Comparison of ENCODE assay signal across 19 cellular contexts in genomic region chr3:55190296-55190695, GRCh38.
DNase-seq lines count a peak whose midpoint lies in the region; ATAC-seq, FAIRE-seq and TF ChIP-seq lines count a peak whose summit lies in the region.
"Had no signal": no experiment of that assay in that cellular context is flagged by ENCODE, and none has a peak within 500 bp of the region (broad histone marks: within the 10 kb centered on the region; RNA-seq: fewer than 3 reads in every experiment).

No MANE protein-coding gene starts in this region.

- H3K9me3 ChIP-seq in astrocyte (ENCODE audit: insufficient read depth, low read depth, low read length) = no peaks in the 10 kb centered on the region
- H3K9me3 ChIP-seq in hepatocyte (ENCODE audit: low read depth) = no peaks in the 10 kb centered on the region
- no peaks in the 10 kb centered on the region for H3K9me3 ChIP-seq in skeletal muscle satellite cell (replicated peaks; ENCODE audit: low read length)
- H3K9me3 ChIP-seq: prostate gland, thoracic aorta had no signal

- H3K4me2 ChIP-seq in astrocyte (ENCODE audit: low read length) (peak overlapping the region; percentile 58), hepatocyte (no peak overlapping the region), skeletal muscle satellite cell (ENCODE audit: low read length) (no peak overlapping the region)

- no peaks in the 10 kb centered on the region for H3K79me2 ChIP-seq in astrocyte (ENCODE audit: insufficient read depth, low read length)
- no peaks in the 10 kb centered on the region for H3K79me2 ChIP-seq in hepatocyte

- peaks cover 28% of the 10 kb centered on the region for H3K4me1 Mint-ChIP-seq in astrocyte (ENCODE audit: low read depth, unreplicated experiment)
- no peaks in the 10 kb centered on the region for H3K4me1 Mint-ChIP-seq in activated naive CD4-positive, alpha-beta T cell treated with anti-CD3 and anti-CD28 coated beads for 36 hours (ENCODE audit: low read depth)
- H3K4me1 Mint-ChIP-seq: activated B cell treated with CpG ODN at 0.5 μM for 24 hours; activated T-helper 17 cell treated with anti-CD3 and anti-CD28 coated beads, Interleukin-2, amount 50 U/mL, for 72 hours; central memory CD8-positive, alpha-beta T cell; naive thymus-derived CD4-positive, alpha-beta T cell had no signal

- H3K27me3 Mint-ChIP-seq in astrocyte (ENCODE audit: low read depth, unreplicated experiment) = no peaks in the 10 kb centered on the region
- peaks cover 2% of the 10 kb centered on the region for H3K27me3 Mint-ChIP-seq in activated naive CD4-positive, alpha-beta T cell treated with anti-CD3 and anti-CD28 coated beads for 36 hours (ENCODE audit: low read depth)
- H3K27me3 Mint-ChIP-seq: activated B cell treated with CpG ODN at 0.5 μM for 24 hours; activated T-helper 17 cell treated with anti-CD3 and anti-CD28 coated beads, Interleukin-2, amount 50 U/mL, for 72 hours; central memory CD8-positive, alpha-beta T cell had no signal

- H3K4me3 ChIP-seq in astrocyte (ENCODE audit: insufficient read depth, low read depth, low read length) (no peak overlapping the region), hepatocyte (no peak overlapping the region), skeletal muscle satellite cell (ENCODE audit: low read length) (no peak overlapping the region)
- H3K4me3 ChIP-seq: prostate gland, thoracic aorta had no signal

- FAIRE-seq in astrocyte (lab: Jason Lieb, UNC) = peak; percentile 73
- FAIRE-seq: RCC 7860 had no signal

- H3K27me3 ChIP-seq in astrocyte (ENCODE audit: insufficient read depth, low read length) = no peaks in the 10 kb centered on the region
- H3K27me3 ChIP-seq in hepatocyte = no peaks in the 10 kb centered on the region
- H3K27me3 ChIP-seq in skeletal muscle satellite cell (ENCODE audit: control insufficient read depth, insufficient read depth, low read length) = no peaks in the 10 kb centered on the region

- H2AFZ ChIP-seq in astrocyte (ENCODE audit: low read depth, low read length) (no peak overlapping the region), hepatocyte (no peak overlapping the region)

- H3K4me3 Mint-ChIP-seq in astrocyte (ENCODE audit: unreplicated experiment) = no peak overlapping the region
- H3K4me3 Mint-ChIP-seq in activated naive CD4-positive, alpha-beta T cell treated with anti-CD3 and anti-CD28 coated beads for 36 hours = no peak overlapping the region
- H3K4me3 Mint-ChIP-seq: activated B cell treated with CpG ODN at 0.5 μM for 24 hours; activated T-helper 17 cell treated with anti-CD3 and anti-CD28 coated beads, Interleukin-2, amount 50 U/mL, for 72 hours; central memory CD8-positive, alpha-beta T cell; naive thymus-derived CD4-positive, alpha-beta T cell had no signal

- no peaks in the 10 kb centered on the region for H3K9me2 ChIP-seq in hepatocyte (replicated peaks; ENCODE audit: insufficient read depth)

- intact Hi-C loops in activated naive CD4-positive, alpha-beta T cell treated with anti-CD3 and anti-CD28 coated beads for 36 hours (cut with micrococcal nuclease) = no loop called here

- peak; percentile 89 for DNase-seq in GM04504 (ENCODE audit: low read depth)
- peak; percentile 84 for DNase-seq in astrocyte (ENCODE audit: low read depth)
- DNase-seq in hepatocyte (ENCODE audit: low spot score) = no peak
- no peak for DNase-seq in activated naive CD4-positive, alpha-beta T cell treated with anti-CD3 and anti-CD28 coated beads for 36 hours
- DNase-seq in UCSD-AML1 (lab: John Stamatoyannopoulos, UW; ENCODE audit: unreplicated experiment) = no peak
- DNase-seq: activated B cell treated with CpG ODN at 0.5 μM for 24 hours; activated CD8-positive, alpha-beta memory T cell treated with anti-CD3 and anti-CD28 coated beads for 24 hours; DMS 273 treated with DMSO at 0.1 percent for 48 hours; naive thymus-derived CD4-positive, alpha-beta T cell; NCI-H1436 treated with DMSO at 0.1 percent for 48 hours; NCI-H774 had no signal

- ATAC-seq in GM18519 (IDR thresholded peaks at IDR 0.05; ENCODE audit: low FRiP score, unreplicated experiment) = no peak
- ATAC-seq: activated T-helper 17 cell treated with anti-CD3 and anti-CD28 coated beads, Interleukin-2, amount 50 U/mL, for 72 hours; naive thymus-derived CD4-positive, alpha-beta T cell had no signal

- peak overlapping the region; percentile 99 for H3K27ac ChIP-seq in astrocyte (ENCODE audit: low read depth, low read length)
- H3K27ac ChIP-seq in hepatocyte = peak overlapping the region; percentile 46
- H3K27ac ChIP-seq: C4-2B, prostate gland, thoracic aorta had no signal

- H3K36me3 ChIP-seq in astrocyte (ENCODE audit: insufficient read depth, low read length) (no peaks in the 10 kb centered on the region), hepatocyte (replicated peaks; ENCODE audit: insufficient read depth, low read depth) (no peaks in the 10 kb centered on the region), skeletal muscle satellite cell (ENCODE audit: insufficient read depth, low read length) (no peaks in the 10 kb centered on the region)
- H3K36me3 ChIP-seq: prostate gland, thoracic aorta had no signal

- H3K4me1 ChIP-seq in astrocyte (ENCODE audit: insufficient read depth, low read length) = peaks cover 32% of the 10 kb centered on the region
- no peaks in the 10 kb centered on the region for H3K4me1 ChIP-seq in hepatocyte (ENCODE audit: insufficient read depth)
- peaks cover 34% of the 10 kb centered on the region for H3K4me1 ChIP-seq in skeletal muscle satellite cell (ENCODE audit: control insufficient read depth, insufficient read depth, low read length)
- H3K4me1 ChIP-seq: prostate gland had no signal

- H3K9me3 Mint-ChIP-seq in astrocyte (ENCODE audit: unreplicated experiment) = peaks cover 2% of the 10 kb centered on the region
- no peaks in the 10 kb centered on the region for H3K9me3 Mint-ChIP-seq in activated naive CD4-positive, alpha-beta T cell treated with anti-CD3 and anti-CD28 coated beads for 36 hours

- peak overlapping the region; percentile 80 for H3K9ac ChIP-seq in astrocyte (ENCODE audit: low read length)
- peak overlapping the region; percentile 70 for H3K9ac ChIP-seq in skeletal muscle satellite cell (ENCODE audit: low read depth, low read length)

- CTCF ChIA-PET in activated naive CD4-positive, alpha-beta T cell treated with anti-CD3 and anti-CD28 coated beads for 36 hours (lab: Charles Lee) = no interaction called here

- WGBS in hepatocyte (ENCODE audit: low lambda C conversion rate, missing lambda C conversion rate) = 53% methylated on average over 6 of the region's 6 CpGs

- TF ChIP-seq CTCF in astrocyte (IDR thresholded peaks at IDR 0.05; ENCODE audit: insufficient read depth, low read depth, low read length) (no peak), hepatocyte (IDR thresholded peaks at IDR 0.05; ENCODE audit: poor library complexity) (no peak)

- H4K20me1 ChIP-seq in astrocyte (ENCODE audit: insufficient read depth, low read length) (no peaks in the 10 kb centered on the region), hepatocyte (ENCODE audit: insufficient read depth, poor library complexity, severe bottlenecking) (no peaks in the 10 kb centered on the region)

- no peaks in the 10 kb centered on the region for H3K36me3 Mint-ChIP-seq in astrocyte (ENCODE audit: low read depth, unreplicated experiment)
- H3K36me3 Mint-ChIP-seq in activated naive CD4-positive, alpha-beta T cell treated with anti-CD3 and anti-CD28 coated beads for 36 hours (ENCODE audit: low read depth) = no peaks in the 10 kb centered on the region

- peak overlapping the region; percentile 100 for H3K27ac Mint-ChIP-seq in astrocyte (ENCODE audit: unreplicated experiment)
- H3K27ac Mint-ChIP-seq in activated naive CD4-positive, alpha-beta T cell treated with anti-CD3 and anti-CD28 coated beads for 36 hours = no peak overlapping the region
- H3K27ac Mint-ChIP-seq: activated B cell treated with CpG ODN at 0.5 μM for 24 hours; activated T-helper 17 cell treated with anti-CD3 and anti-CD28 coated beads, Interleukin-2, amount 50 U/mL, for 72 hours; naive thymus-derived CD4-positive, alpha-beta T cell had no signal

Comparison
In these comparisons a context has a peak if more than half of its experiments do, and no peak if none do; other contexts are left out.
1. DNase-seq: peak in GM04504 (single experiment) and astrocyte (single experiment); none in hepatocyte (single experiment), activated naive CD4-positive, alpha-beta T cell treated with anti-CD3 and anti-CD28 coated beads for 36 hours (single experiment) and UCSD-AML1 (single experiment).